14 cellular contexts compared by ENCODE assay signal in the genomic region with DNA sequence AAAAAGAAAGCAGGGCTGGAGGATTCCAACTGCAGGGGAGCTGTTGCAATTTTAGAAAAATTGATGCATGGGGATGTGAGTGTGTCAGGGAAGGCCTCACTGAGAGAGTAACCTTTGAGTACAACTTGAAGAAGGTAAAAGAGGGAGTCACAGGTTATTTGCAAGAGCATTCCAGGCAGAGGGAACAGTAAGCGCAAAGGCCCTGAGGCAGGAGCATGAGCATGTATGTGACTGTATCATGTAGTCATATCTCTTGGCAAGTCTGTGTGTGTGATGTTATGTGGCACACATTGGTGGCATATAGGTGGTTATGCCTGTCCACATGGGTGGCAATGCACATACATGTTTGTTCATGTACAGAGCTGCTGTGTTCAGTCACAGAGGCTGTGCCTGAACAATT.
DNase-seq lines count a peak whose midpoint lies in the region; ATAC-seq and TF ChIP-seq lines count a peak whose summit lies in the region.
"Had no signal": no experiment of that assay in that cellular context is flagged by ENCODE, and none has a peak within 500 bp of the region (broad histone marks: within the 10 kb centered on the region; RNA-seq: fewer than 3 reads in every experiment).

No MANE protein-coding gene starts in this region.

- TF ChIP-seq CTCF in esophagus squamous epithelium (IDR thresholded peaks at IDR 0.05) (no peak), vagina (IDR thresholded peaks at IDR 0.05) (no peak)

- peaks cover 0 to 18% (median 11%) of the 10 kb centered on the region in 3 donors for H3K4me1 ChIP-seq in esophagus squamous epithelium
- peaks cover 21% of the 10 kb centered on the region for H3K4me1 ChIP-seq in vagina
- H3K4me1 ChIP-seq: BE2C had no signal

- DNase-seq in esophagus squamous epithelium (lab: John Stamatoyannopoulos, UW) (no peak), posterior vena cava (ENCODE audit: low spot score) (peak; percentile 43), vagina (ENCODE audit: extremely low spot score in 2 of 2) (no peak), A172 (ENCODE audit: low spot score) (no peak)
- DNase-seq in stimulated activated naive CD4-positive, alpha-beta T cell (lab: John Stamatoyannopoulos, UW): no peak
- DNase-seq: BE2C; CD4-positive, alpha-beta memory T cell; DMS79; H7 had no signal

- WGBS in esophagus squamous epithelium, 2 donors: 73 to 100% methylated on average over 1 of the region's 1 CpG

- no peak for TF ChIP-seq POLR2A in esophagus squamous epithelium (IDR thresholded peaks at IDR 0.05)
- no peak for TF ChIP-seq POLR2A in vagina (IDR thresholded peaks at IDR 0.05)

- H3K36me3 ChIP-seq in esophagus squamous epithelium (no peaks in the 10 kb centered on the region), vagina (no peaks in the 10 kb centered on the region)
- H3K36me3 ChIP-seq: BE2C had no signal

- H3K4me3 ChIP-seq in esophagus squamous epithelium (no peak overlapping the region), vagina (no peak overlapping the region)
- H3K4me3 ChIP-seq: GM12878, GM23248 had no signal

- H3K9me3 ChIP-seq in esophagus squamous epithelium: no peaks in the 10 kb centered on the region
- no peaks in the 10 kb centered on the region for H3K9me3 ChIP-seq in vagina
- H3K9me3 ChIP-seq: BE2C had no signal

- H3K27ac ChIP-seq in angular gyrus (ENCODE audit: low read depth, low read length): peak overlapping the region; percentile 38
- peak overlapping the region in 3 of 4 donors; percentile 19 to 72 (median 56) for H3K27ac ChIP-seq in esophagus squamous epithelium
- peak overlapping the region; percentile 49 for H3K27ac ChIP-seq in vagina
- H3K27ac ChIP-seq: C4-2B, GM23248 had no signal

- intact Hi-C loops in esophagus squamous epithelium (cut with DNase I): no loop called here
- intact Hi-C loops in posterior vena cava (cut with DNase I): loop anchor here in 1 of 2 donors (5.0 kb wide), 1 partner anchor 43 kb away; no protein-coding TSS in a partner anchor
- intact Hi-C loops in vagina (cut with DNase I): loop anchor here (5.0 kb wide), 1 partner anchor 33 kb away; no protein-coding TSS in a partner anchor

- ATAC-seq in GM21360 (IDR thresholded peaks at IDR 0.05; ENCODE audit: unreplicated experiment): no peak

- H3K27me3 ChIP-seq in esophagus squamous epithelium (peaks cover 0 to 23% (median 0%) of the 10 kb centered on the region in 4 donors), vagina (no peaks in the 10 kb centered on the region)
- H3K27me3 ChIP-seq: BE2C had no signal
